In genomic region chr3:20380310-20380709, GRCh38 we compare ENCODE assay signal across 25 cellular contexts.
A peak's percentile ranks its signal among the peaks of the same experiment; 100 is the strongest.
DNase-seq lines count a peak whose midpoint lies in the region; ATAC-seq, FAIRE-seq and TF ChIP-seq lines count a peak whose summit lies in the region.
"Had no signal": no experiment of that assay in that cellular context is flagged by ENCODE, and none has a peak within 500 bp of the region (broad histone marks: within the 10 kb centered on the region; RNA-seq: fewer than 3 reads in every experiment).

No MANE protein-coding gene starts in this region.

- H3K4me1 Mint-ChIP-seq in endodermal cell = peaks cover 19% of the 10 kb centered on the region
- H3K4me1 Mint-ChIP-seq: CD14-positive monocyte; CD8-positive, alpha-beta memory T cell had no signal

- no peak for TF ChIP-seq EP300 in K562 (IDR thresholded peaks at IDR 0.05; ENCODE audit: low read length)

- peak; percentile 67 for ATAC-seq in K562
- ATAC-seq in GM18868 (IDR thresholded peaks at IDR 0.05; ENCODE audit: unreplicated experiment) = no peak
- no peak for ATAC-seq in SK-N-SH treated with all-trans-retinoic acid at 6 μM for 48 hours
- ATAC-seq: A549, GM23338, HCT116 had no signal

- TF ChIP-seq CTCF in K562 (IDR thresholded peaks at IDR 0.05 in 2 of 3, conservative IDR thresholded peaks at IDR 0.05 in 1 of 3; ENCODE audit: insufficient read depth in 2 of 3, low read depth in 1 of 3, low read length in 3 of 3) (no peak), endodermal cell (conservative IDR thresholded peaks at IDR 0.05) (no peak)

- no peaks in the 10 kb centered on the region for H3K27me3 Mint-ChIP-seq in endodermal cell (ENCODE audit: insufficient read depth)
- H3K27me3 Mint-ChIP-seq: CD4-positive, alpha-beta T cell; CD8-positive, alpha-beta memory T cell had no signal

- FAIRE-seq in K562 (lab: Jason Lieb, UNC) (no peak), small intestine (lab: Jason Lieb, UNC) (no peak), frontal cortex (lab: Jason Lieb, UNC) (no peak)
- FAIRE-seq: A549, GM12891, GM18507, GM19239 had no signal

- H3K36me3 Mint-ChIP-seq in endodermal cell (ENCODE audit: low read depth) = peaks cover 6% of the 10 kb centered on the region
- H3K36me3 Mint-ChIP-seq: CD14-positive monocyte had no signal

- H3K4me2 ChIP-seq in K562 (ENCODE audit: insufficient read depth, low read length) = no peak overlapping the region
- H3K4me2 ChIP-seq: A549; BLaER1 treated with 17β-estradiol and CSF1 and Interleukin-3, amounts not matched to agents 10 nM and 100 nM; GM23338 had no signal

- no peaks in the 10 kb centered on the region for H3K4me1 ChIP-seq in K562 (replicated peaks in 1 of 2; ENCODE audit: control insufficient read depth in 2 of 2, insufficient read depth in 2 of 2, low read length in 2 of 2)
- H3K4me1 ChIP-seq in endodermal cell (ENCODE audit: control insufficient read depth, insufficient read depth, low read length) = peaks cover 7% of the 10 kb centered on the region
- H3K4me1 ChIP-seq in small intestine (ENCODE audit: control insufficient read depth in 2 of 2, insufficient read depth in 1 of 2, low read depth in 1 of 2, low read length in 1 of 2) = peaks cover 0 to 2% of the 10 kb centered on the region in 2 donors
- H3K4me1 ChIP-seq: A549, BE2C had no signal

- H3K27me3 ChIP-seq in K562 (ENCODE audit: control insufficient read depth in 2 of 2, insufficient read depth in 2 of 2, low read length in 2 of 2) = no peaks in the 10 kb centered on the region
- no peaks in the 10 kb centered on the region for H3K27me3 ChIP-seq in endodermal cell (ENCODE audit: control insufficient read depth, insufficient read depth, low read length, poor library complexity, severe bottlenecking)
- H3K27me3 ChIP-seq in small intestine (ENCODE audit: control insufficient read depth in 2 of 2, insufficient read depth in 2 of 2, low read length in 2 of 2) = no peaks in the 10 kb centered on the region
- H3K27me3 ChIP-seq: BE2C; BLaER1 treated with 17β-estradiol and CSF1 and Interleukin-3, amounts not matched to agents 10 nM and 100 nM had no signal

- no peaks in the 10 kb centered on the region for H3K9me1 ChIP-seq in K562 (ENCODE audit: control insufficient read depth, insufficient read depth, low read length)

- no peak overlapping the region for H3K27ac ChIP-seq in K562 (ENCODE audit: extremely low read depth, low read depth, low read length)
- H3K27ac ChIP-seq in endodermal cell (ENCODE audit: low read depth, low read length) = no peak overlapping the region
- no peak overlapping the region for H3K27ac ChIP-seq in small intestine (ENCODE audit: low read depth in 1 of 2, low read length in 1 of 2)
- H3K27ac ChIP-seq: A549; BLaER1 treated with 17β-estradiol and CSF1 and Interleukin-3, amounts not matched to agents 10 nM and 100 nM had no signal

- no peak for TF ChIP-seq POLR2A in K562 (conservative IDR thresholded peaks at IDR 0.05)

- CTCF ChIA-PET in K562 (lab: Yijun Ruan, JAX; ENCODE audit: low intra/inter-chr PET ratio) = no interaction called here

- no peak overlapping the region for H3K4me3 Mint-ChIP-seq in endodermal cell
- H3K4me3 Mint-ChIP-seq: CD4-positive, alpha-beta T cell; CD8-positive, alpha-beta memory T cell; GM23338; H9 had no signal

- 0% methylated on average over 1 of the region's 1 CpG for WGBS in K562 (ENCODE audit: insufficient coverage, low coverage, missing lambda C conversion rate)
- 90 to 100% methylated on average over 1 of the region's 1 CpG for WGBS in endodermal cell (ENCODE audit: insufficient coverage in 1 of 2, insufficient read length in 1 of 2), 2 experiments
- WGBS in small intestine, 3 donors = 23 to 37% (median 30%) methylated on average over 1 of the region's 1 CpG

- no TSS peak for BruUV-seq in K562 (replicated peaks; lab: Mats Ljungman, UMichigan)

- H2AFZ ChIP-seq in K562 (ENCODE audit: low read depth, low read length) = peak overlapping the region; percentile 67
- H2AFZ ChIP-seq: GM23338 had no signal

- intact Hi-C loops in K562 (cut with micrococcal nuclease) = no loop called here

- H3K27ac Mint-ChIP-seq in endodermal cell = no peak overlapping the region
- H3K27ac Mint-ChIP-seq: CD14-positive monocyte; CD4-positive, alpha-beta T cell; CD8-positive, alpha-beta memory T cell; GM23338 had no signal

- H3K4me3 ChIP-seq in K562 (no peak overlapping the region), endodermal cell (ENCODE audit: low read length) (peak overlapping the region; percentile 2), small intestine (ENCODE audit: low read depth in 1 of 2, low read length in 2 of 2) (no peak overlapping the region)
- H3K4me3 ChIP-seq: A549; BLaER1 treated with 17β-estradiol and CSF1 and Interleukin-3, amounts not matched to agents 10 nM and 100 nM; GM23338 had no signal

- no peaks in the 10 kb centered on the region for H3K36me3 ChIP-seq in K562 (ENCODE audit: control insufficient read depth, insufficient read depth, low read length)
- H3K36me3 ChIP-seq in endodermal cell (ENCODE audit: control insufficient read depth, insufficient read depth, low read length) = no peaks in the 10 kb centered on the region
- H3K36me3 ChIP-seq in small intestine (ENCODE audit: control insufficient read depth in 2 of 2, insufficient read depth in 2 of 2, low read length in 2 of 2) = no peaks in the 10 kb centered on the region
- H3K36me3 ChIP-seq: BE2C; BLaER1 treated with 17β-estradiol and CSF1 and Interleukin-3, amounts not matched to agents 10 nM and 100 nM had no signal

- H3K9ac ChIP-seq in K562 (ENCODE audit: insufficient read depth in 1 of 2, low read depth in 2 of 2, low read length in 2 of 2) (no peak overlapping the region), endodermal cell (ENCODE audit: extremely low read depth, low read length, poor library complexity, severe bottlenecking) (no peak overlapping the region)
- H3K9ac ChIP-seq: BLaER1 treated with 17β-estradiol and CSF1 and Interleukin-3, amounts not matched to agents 10 nM and 100 nM had no signal

- DNase-seq in OCI-M1 (lab: John Stamatoyannopoulos, UW) = peak; percentile 36
- DNase-seq in K562 (ENCODE audit: extremely low read depth in 1 of 4, low spot score in 3 of 4) = peak in 1 of 4 experiments; percentile 31
- no peak for DNase-seq in endodermal cell
- DNase-seq in small intestine = peak; percentile 20
- DNase-seq in frontal cortex (ENCODE audit: low spot score in 2 of 2) = no peak
- DNase-seq: 8988T; ACHN; AML-193; BE2C; CD4-positive, alpha-beta T cell; CD8-positive, alpha-beta memory T cell; DMS53; DMS79 treated with DMSO at 0.1 percent for 48 hours; GF-D8; H9 had no signal

- peaks cover 7% of the 10 kb centered on the region for H3K9me3 Mint-ChIP-seq in endodermal cell
- H3K9me3 Mint-ChIP-seq: CD4-positive, alpha-beta T cell; CD8-positive, alpha-beta memory T cell had no signal

- in situ Hi-C loops in K562 (cut with MboI) = no loop called here

- POLR2A ChIA-PET in K562 (lab: Yijun Ruan, JAX) = no interaction called here

- no peaks in the 10 kb centered on the region for H3K79me2 ChIP-seq in K562 (ENCODE audit: control insufficient read depth, insufficient read depth, low read length)

- no peaks in the 10 kb centered on the region for H4K20me1 ChIP-seq in K562 (replicated peaks; ENCODE audit: control insufficient read depth, insufficient read depth, low read length)
- H4K20me1 ChIP-seq: BLaER1 treated with 17β-estradiol and CSF1 and Interleukin-3, amounts not matched to agents 10 nM and 100 nM had no signal

- no peaks in the 10 kb centered on the region for H3K9me3 ChIP-seq in K562 (replicated peaks; ENCODE audit: control insufficient read depth, insufficient read depth, low read depth, low read length)
- peaks cover 13% of the 10 kb centered on the region for H3K9me3 ChIP-seq in endodermal cell (ENCODE audit: control insufficient read depth, low read length)
- H3K9me3 ChIP-seq in small intestine (ENCODE audit: control insufficient read depth, low read depth) = no peaks in the 10 kb centered on the region
- H3K9me3 ChIP-seq: A549; BE2C; BLaER1 treated with 17β-estradiol and CSF1 and Interleukin-3, amounts not matched to agents 10 nM and 100 nM had no signal

- TF ChIP-seq RAD21 in K562 (CRISPR knock-in tag; conservative IDR thresholded peaks at IDR 0.05 in 1 of 2, IDR thresholded peaks at IDR 0.05 in 1 of 2) = no peak

TF ChIP-seq in K562, 482 proteins besides CTCF, POLR2A, EP300 and RAD21 (continues in another document):
- TF ChIP-seq HSF4 (CRISPR knock-in tag; IDR thresholded peaks at IDR 0.05; ENCODE audit: borderline replicate concordance) = no peak
- no peak for TF ChIP-seq TFAP4 (CRISPR knock-in tag; IDR thresholded peaks at IDR 0.05; ENCODE audit: borderline replicate concordance)
- TF ChIP-seq ETV1 (tag; conservative IDR thresholded peaks at IDR 0.05; ENCODE audit: low read depth) = no peak
- no peak for TF ChIP-seq CGGBP1 (CRISPR knock-in tag; IDR thresholded peaks at IDR 0.05)
- TF ChIP-seq FOXK2 (conservative IDR thresholded peaks at IDR 0.05 in 1 of 2, IDR thresholded peaks at IDR 0.05 in 1 of 2; ENCODE audit: low read depth in 2 of 2) = no peak

TF ChIP-seq in SK-N-SH treated with all-trans-retinoic acid at 6 μM for 48 hours, 23 proteins besides CTCF, POLR2A, EP300 and RAD21:
- TF ChIP-seq BACH2 (CRISPR knock-in tag; IDR thresholded peaks at IDR 0.05; ENCODE audit: borderline replicate concordance) = no peak
- no peak for TF ChIP-seq GLIS3 (CRISPR knock-in tag; IDR thresholded peaks at IDR 0.05)
- TF ChIP-seq ZC3H10 (CRISPR knock-in tag; IDR thresholded peaks at IDR 0.05) = no peak
- TF ChIP-seq OSR1 (CRISPR knock-in tag; IDR thresholded peaks at IDR 0.05) = no peak
- TF ChIP-seq TCF4 (CRISPR knock-in tag; IDR thresholded peaks at IDR 0.05; ENCODE audit: borderline replicate concordance) = no peak
- no peak for TF ChIP-seq ZNF70 (CRISPR knock-in tag; IDR thresholded peaks at IDR 0.05)

Comparison
In these comparisons a context has a peak if more than half of its experiments do, and no peak if none do; other contexts are left out.
1. DNase-seq: peak in OCI-M1 (single experiment) and small intestine (single experiment); none in endodermal cell (single experiment) and frontal cortex (0 of 2).